Comparison of ENCODE assay signal across 8 cellular contexts in genomic region chr21:36141513-36141925, GRCh38. TPM values are rescaled to one million over a fixed set of nuclear protein-coding genes. Genes with fewer than 3 reads are reported as not detected.
A peak's percentile ranks its signal among the peaks of the same experiment; 100 is the strongest.
DNase-seq lines count a peak whose midpoint lies in the region; ATAC-seq and TF ChIP-seq lines count a peak whose summit lies in the region.

No MANE protein-coding gene starts in this region.

- TF ChIP-seq POLR2A in HCT116 (IDR thresholded peaks at IDR 0.05; ENCODE audit: borderline replicate concordance, extremely low read depth, insufficient read depth, insufficient read length) (no peak), transverse colon (IDR thresholded peaks at IDR 0.05) (peak; percentile 19)

- H3K27me3 ChIP-seq in HCT116 (ENCODE audit: insufficient read depth, low read length) (no peaks in the 10 kb centered on the region), transverse colon (no peaks in the 10 kb centered on the region)

- CTCF ChIA-PET in HCT116 (lab: Charles Lee), result interaction anchor here (0.6 to 3.4 kb wide), 9 partner anchors 9 to 775 kb away, joined by 3 to 19 read pairs (median 3); no protein-coding TSS in a partner anchor

- no peaks in the 10 kb centered on the region for H3K9me2 ChIP-seq in HCT116 (ENCODE audit: insufficient read depth)

- H3K4me1 ChIP-seq in HCT116 (ENCODE audit: control insufficient read depth in 1 of 2, insufficient read depth in 2 of 2, low read length in 2 of 2) (peaks cover 13 to 26% of the 10 kb centered on the region in 2 experiments), transverse colon (peaks cover 3 to 21% (median 9%) of the 10 kb centered on the region in 4 donors)

- peak; percentile 99 for ATAC-seq in HCT116

- no peaks in the 10 kb centered on the region for H4K20me1 ChIP-seq in HCT116 (ENCODE audit: insufficient read depth)

- peak; percentile 95 for TF ChIP-seq RAD21 in HCT116 (IDR thresholded peaks at IDR 0.05; ENCODE audit: low read depth)

- H3K36me3 ChIP-seq in HCT116 (ENCODE audit: control insufficient read depth in 1 of 2, insufficient read depth in 2 of 2, low read length in 2 of 2) (no peaks in the 10 kb centered on the region), transverse colon (no peaks in the 10 kb centered on the region)

- in situ Hi-C loops in transverse colon (cut with MboI; ENCODE audit: low pct_ligation_motif_present in 1 of 4, low pct_unique_long_range_greater_than_20kb in 1 of 4, low sequenced_read_pairs in 3 of 4), result loop anchor here in 3 of 4 donors (10.0 to 25.0 kb wide), 3 partner anchors 73 to 196 kb away; no protein-coding TSS in a partner anchor

- H3K27ac ChIP-seq in HCT116 (ENCODE audit: low read depth, low read length) (peak overlapping the region; percentile 52), transverse colon (peak overlapping the region; percentile 75 to 86 (median 81))

- no peaks in the 10 kb centered on the region for H3K79me2 ChIP-seq in HCT116 (ENCODE audit: insufficient read depth, low read length)

- POLR2A ChIA-PET in HCT116 (lab: Charles Lee), result interaction anchor here (0.9 kb wide), 2 partner anchors 68 to 178 kb away, joined by 3 read pairs; partner anchors contain the start of gene MORC3

- DNase-seq in EL (peak; percentile 81), HCT116 (ENCODE audit: low read depth, low spot score) (peak; percentile 98), NCI-H1048 (lab: John Stamatoyannopoulos, UW) (peak; percentile 77), SIG-M5 treated with dmso at 0.1 percent for 504 hours (lab: John Stamatoyannopoulos, UW; ENCODE audit: unreplicated experiment) (peak; percentile 92), foreskin fibroblast (peak; percentile 66 to 87), occipital lobe (lab: John Stamatoyannopoulos, UW) (peak; percentile 61), transverse colon (peak; percentile 95)
- peak; percentile 92 for DNase-seq in activated effector memory CD4-positive, alpha-beta T cell treated with anti-CD3 and anti-CD28 coated beads, Interleukin-2, amount 50 U/mL, for 16 hours

- peak overlapping the region in 1 of 2 experiments; percentile 28; a peak in 3 of 4 replicates for H3K4me3 ChIP-seq in HCT116 (replicated peaks in 1 of 2; ENCODE audit: low read depth in 1 of 2, low read length in 2 of 2)
- H3K4me3 ChIP-seq in foreskin fibroblast (ENCODE audit: low read depth in 1 of 2, low read length in 2 of 2), result no peak overlapping the region
- no peak overlapping the region for H3K4me3 ChIP-seq in transverse colon

- no peak for TF ChIP-seq EP300 in transverse colon (IDR thresholded peaks at IDR 0.05; ENCODE audit: low read depth)

- intact Hi-C loops in HCT116 (cut with micrococcal nuclease) (loop anchor here (1.0 to 2.0 kb wide), 2 partner anchors 68 to 189 kb away; no protein-coding TSS in a partner anchor), transverse colon (cut with DNase I; ENCODE audit: low total_unique reads) (loop anchor here (10.0 kb wide), 1 partner anchor 183 kb away; the partner anchor contains the start of gene MORC3)

- peak overlapping the region; percentile 40 for H2AFZ ChIP-seq in HCT116 (ENCODE audit: low read depth, low read length, poor library complexity, severe bottlenecking)

- H3K9me3 ChIP-seq in HCT116 (ENCODE audit: control insufficient read depth in 1 of 2, insufficient read depth in 1 of 2, low read depth in 1 of 2, low read length in 2 of 2) (no peaks in the 10 kb centered on the region), transverse colon (no peaks in the 10 kb centered on the region)

- H3K4me2 ChIP-seq in HCT116 (ENCODE audit: low read length), result peak overlapping the region; percentile 66

- H3K9ac ChIP-seq in HCT116 (ENCODE audit: low read length), result 0 out of 2 replicates have a peak overlapping the region, but pooled peaks have one; percentile 18

- BruUV-seq in HCT116 (replicated peaks; lab: Mats Ljungman, UMichigan), result no TSS peak

- RAD21 ChIA-PET in HCT116 (lab: Charles Lee; ENCODE audit: low non-redundant PET in 1 of 2, low total read pairs in 2 of 2, uncharacterized antibody in 2 of 2, unreplicated experiment in 2 of 2), result interaction anchor here (0.6 to 1.2 kb wide), 3 partner anchors 14 to 289 kb away, joined by 3 read pairs; no protein-coding TSS in a partner anchor

- 2% methylated on average over 6 of the region's 6 CpGs; no CpG with 5 or more reads in 1 of the 2 donors for WGBS in transverse colon (ENCODE audit: low coverage in 1 of 2), 2 donors

- peak; percentile 75 to 94 (median 89) for TF ChIP-seq CTCF in HCT116 (IDR thresholded peaks at IDR 0.05 in 2 of 3, conservative IDR thresholded peaks at IDR 0.05 in 1 of 3; ENCODE audit: borderline replicate concordance in 1 of 3, insufficient read depth in 1 of 3, low read depth in 2 of 3, low read length in 2 of 3)
- peak; percentile 84 for TF ChIP-seq CTCF in foreskin fibroblast (IDR thresholded peaks at IDR 0.05; ENCODE audit: low read depth, low read length)
- TF ChIP-seq CTCF in transverse colon (IDR thresholded peaks at IDR 0.05), result peak; percentile 78 to 96 (median 88)

TF ChIP-seq in HCT116, 20 proteins besides CTCF, POLR2A, EP300 and RAD21 (continues in another document):
- no peak for TF ChIP-seq CEBPB (IDR thresholded peaks at IDR 0.05; ENCODE audit: low read depth)
- TF ChIP-seq ZNF274 (IDR thresholded peaks at IDR 0.05; ENCODE audit: low read depth, low read length), result no peak
- no peak; the same call in none of the 2 replicates for TF ChIP-seq SIN3A (IDR thresholded peaks at IDR 0.05; ENCODE audit: low read depth)
- TF ChIP-seq SP1 (IDR thresholded peaks at IDR 0.05; ENCODE audit: low read depth), result peak; percentile 66
- TF ChIP-seq TCF7L2 (IDR thresholded peaks at IDR 0.05; ENCODE audit: borderline replicate concordance, extremely low read depth, insufficient read depth, insufficient read length), result peak; percentile 92
- peak; percentile 80 for TF ChIP-seq JUND (IDR thresholded peaks at IDR 0.05)
- TF ChIP-seq CBX3 (IDR thresholded peaks at IDR 0.05; ENCODE audit: low read depth), result peak; percentile 63; the same call in 1 of the 2 replicates
- no peak for TF ChIP-seq ZBTB33 (IDR thresholded peaks at IDR 0.05; ENCODE audit: extremely low read depth, insufficient replicate concordance, low read length)
- no peak for TF ChIP-seq ELF1 (IDR thresholded peaks at IDR 0.05; ENCODE audit: borderline replicate concordance, low read depth)
- TF ChIP-seq EZH2 (IDR thresholded peaks at IDR 0.05), result no peak
- TF ChIP-seq REST (IDR thresholded peaks at IDR 0.05; ENCODE audit: low read depth), result no peak
- peak; percentile 57 for TF ChIP-seq MAX (IDR thresholded peaks at IDR 0.05)
- 0 out of 2 replicates have a peak, but pooled peaks have one; percentile 46 for TF ChIP-seq SRF (IDR thresholded peaks at IDR 0.05; ENCODE audit: low read depth)
- no peak for TF ChIP-seq ATF3 (IDR thresholded peaks at IDR 0.05)
- no peak for TF ChIP-seq EGR1 (IDR thresholded peaks at IDR 0.05; ENCODE audit: low read depth)

RNA-seq across cellular contexts. Expression of gene CBR3, which starts 6.6 kb away (rescaled TPM):
- total RNA-seq in HCT116 (2021; ENCODE audit: unreplicated experiment) (1.7 TPM), occipital lobe (0.78 TPM), transverse colon (1 to 10 TPM in 2 of 4 donors, not detected in 2; 3.4 to 5.1 TPM)
- polyA plus RNA-seq in HCT116 (2012), result 0.72 and 1.9 TPM in 2 replicates

RNA-seq across cellular contexts. Expression of gene DOP1B, which starts 15.1 kb away (rescaled TPM):
- 15.4 TPM for total RNA-seq in HCT116 (2021; ENCODE audit: unreplicated experiment)
- 6.7 and 9.4 TPM in 2 replicates for polyA plus RNA-seq in HCT116 (2012)
- total RNA-seq in occipital lobe, result 30.9 TPM
- 10 to 100 TPM; 49.4 to 74.4 (median 61.0) TPM for total RNA-seq in transverse colon
